19 cellular contexts compared by ENCODE assay signal in the genomic region with DNA sequence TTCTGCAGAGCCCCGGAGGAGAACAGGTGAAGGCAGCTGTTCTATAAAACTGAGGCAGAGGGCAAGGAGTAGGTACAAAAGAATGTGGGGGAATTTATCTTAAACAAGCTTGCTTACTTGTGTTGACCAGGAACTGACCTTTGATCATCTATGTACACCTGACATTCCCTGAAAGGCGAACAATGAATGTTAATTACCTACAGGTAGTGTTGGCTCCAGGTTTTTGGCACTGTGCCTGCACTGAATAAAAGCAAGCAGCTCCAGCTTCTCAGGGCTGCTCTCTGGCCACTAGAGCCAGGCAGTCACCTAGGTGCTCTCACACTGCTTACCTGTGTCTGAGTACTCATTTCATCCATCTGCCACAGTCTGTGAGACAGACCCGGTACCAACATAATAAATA.
A peak's percentile ranks its signal among the peaks of the same experiment; 100 is the strongest.
DNase-seq lines count a peak whose midpoint lies in the region; ATAC-seq and TF ChIP-seq lines count a peak whose summit lies in the region.
"Had no signal": no experiment of that assay in that cellular context is flagged by ENCODE, and none has a peak within 500 bp of the region (broad histone marks: within the 10 kb centered on the region; RNA-seq: fewer than 3 reads in every experiment).

No MANE protein-coding gene starts in this region.

- no peak overlapping the region for H3K56ac ChIP-seq in H9 (ENCODE audit: insufficient read length, low read depth, low read length)

- no peak overlapping the region for H2BK120ac ChIP-seq in H9 (ENCODE audit: low read depth, low read length, poor library complexity, severe bottlenecking)

- no peak overlapping the region for H2BK20ac ChIP-seq in H9 (ENCODE audit: low read depth, low read length, poor library complexity, severe bottlenecking)

- no peak for TF ChIP-seq CTCF in H9 (conservative IDR thresholded peaks at IDR 0.05)
- no peak for TF ChIP-seq CTCF in hepatocyte (IDR thresholded peaks at IDR 0.05; ENCODE audit: poor library complexity)

- no peak overlapping the region for H3K4me3 ChIP-seq in hepatocyte
- H3K4me3 ChIP-seq: adrenal gland, left ventricle myocardium inferior, thyroid gland had no signal

- no peaks in the 10 kb centered on the region for H3K27me3 Mint-ChIP-seq in H9 (ENCODE audit: low read depth)
- H3K27me3 Mint-ChIP-seq: stimulated activated memory B cell treated with anti-CD40 and anti-IgM and Interleukin-4, amounts not matched to agents 10 μg/mL and 1 μg/mL and 100 μg/mL, for 72 hours had no signal

- H3K4me1 ChIP-seq in H9 (ENCODE audit: insufficient read depth, low read length) (peaks cover 6% of the 10 kb centered on the region; the same call in 1 of the 2 replicates), hepatocyte (ENCODE audit: insufficient read depth) (peaks cover 21% of the 10 kb centered on the region)
- H3K4me1 ChIP-seq: adrenal gland, left ventricle myocardium inferior, thyroid gland had no signal

- no peak overlapping the region for H3K4me3 Mint-ChIP-seq in H9
- H3K4me3 Mint-ChIP-seq: activated CD8-positive, alpha-beta memory T cell treated with anti-CD3 and anti-CD28 coated beads, Interleukin-2, amount 10 ng/mL, durations not matched to agents 7 days and 5 days; stimulated activated memory B cell treated with anti-CD40 and anti-IgM and Interleukin-4, amounts not matched to agents 10 μg/mL and 1 μg/mL and 100 μg/mL, for 72 hours had no signal

- no peaks in the 10 kb centered on the region for H3K79me1 ChIP-seq in H9 (ENCODE audit: insufficient read depth, low read depth, low read length, poor library complexity, severe bottlenecking)

- H2BK12ac ChIP-seq in H9 (ENCODE audit: insufficient read length, low read depth, low read length), result no peak overlapping the region

- H4K5ac ChIP-seq in H9 (ENCODE audit: insufficient read length, low read depth, low read length), result no peak overlapping the region

- WGBS in H9 (ENCODE audit: extremely low coverage, insufficient read length, low lambda C conversion rate), result no CpG with 5 or more reads among the region's 3 CpGs
- 60% methylated on average over 3 of the region's 3 CpGs for WGBS in hepatocyte (ENCODE audit: low lambda C conversion rate, missing lambda C conversion rate)

- no peaks in the 10 kb centered on the region for H3K9me3 Mint-ChIP-seq in H9

- H3K4ac ChIP-seq in H9 (ENCODE audit: low read depth, low read length), result no peak overlapping the region

- H2BK15ac ChIP-seq in H9 (ENCODE audit: low read depth, low read length), result no peak overlapping the region

- H3K4me2 ChIP-seq in H9 (ENCODE audit: insufficient read depth, insufficient read length, low read length) (no peak overlapping the region), hepatocyte (peak overlapping the region; percentile 64)

- H3K27ac ChIP-seq in H9 (ENCODE audit: insufficient read length, low read depth, low read length) (no peak overlapping the region), hepatocyte (peak overlapping the region; percentile 85)
- H3K27ac ChIP-seq: adrenal gland, C4-2B, left ventricle myocardium inferior, thyroid gland had no signal

- H2BK5ac ChIP-seq in H9 (ENCODE audit: insufficient read length, low read length), result no peak overlapping the region

- H4K91ac ChIP-seq in H9 (ENCODE audit: insufficient read length, low read depth, low read length), result no peak overlapping the region

- ATAC-seq in GM21515 (IDR thresholded peaks at IDR 0.05; ENCODE audit: unreplicated experiment) (no peak), GM19023 (IDR thresholded peaks at IDR 0.05; ENCODE audit: unreplicated experiment) (no peak)
- ATAC-seq: activated CD8-positive, alpha-beta memory T cell treated with anti-CD3 and anti-CD28 coated beads, Interleukin-2, amount 10 ng/mL, durations not matched to agents 7 days and 5 days; right cardiac atrium; stimulated activated memory B cell treated with anti-CD40 and anti-IgM and Interleukin-4, amounts not matched to agents 10 μg/mL and 1 μg/mL and 100 μg/mL, for 72 hours had no signal

- peak overlapping the region in 2 of 3 experiments; percentile 32 to 62; a peak in 2 of 7 replicates for H3K27ac Mint-ChIP-seq in H9
- H3K27ac Mint-ChIP-seq: activated CD8-positive, alpha-beta memory T cell treated with anti-CD3 and anti-CD28 coated beads, Interleukin-2, amount 10 ng/mL, durations not matched to agents 7 days and 5 days; stimulated activated memory B cell treated with anti-CD40 and anti-IgM and Interleukin-4, amounts not matched to agents 10 μg/mL and 1 μg/mL and 100 μg/mL, for 72 hours had no signal

- no peak overlapping the region for H4K8ac ChIP-seq in H9 (replicated peaks; ENCODE audit: insufficient read length, low read depth, low read length)

- peak; percentile 94 for DNase-seq in COLO668 (lab: John Stamatoyannopoulos, UW; ENCODE audit: unreplicated experiment)
- no peak for DNase-seq in H9
- peak; percentile 86 for DNase-seq in NCI-H69 (lab: John Stamatoyannopoulos, UW)
- peak; percentile 69 for DNase-seq in hepatocyte (ENCODE audit: low spot score)
- no peak for DNase-seq in NCI-H2227 (lab: John Stamatoyannopoulos, UW; ENCODE audit: unreplicated experiment)
- DNase-seq in activated CD4-positive, alpha-beta T cell treated with anti-CD3 and anti-CD28 coated beads for 48 hours, result no peak
- DNase-seq: activated CD8-positive, alpha-beta memory T cell treated with anti-CD3 and anti-CD28 coated beads, Interleukin-2, amount 10 ng/mL, durations not matched to agents 7 days and 5 days; adrenal gland; DMS79; HCEC 1CT; left ventricle myocardium inferior; NCI-H187 treated with DMSO at 0.1 percent for 48 hours; occipital lobe; right cardiac atrium; thyroid gland had no signal

- no peaks in the 10 kb centered on the region for H3K9me2 ChIP-seq in hepatocyte (replicated peaks; ENCODE audit: insufficient read depth)

- H2AK5ac ChIP-seq in H9 (ENCODE audit: insufficient read length, low read length), result no peak overlapping the region

- H3K79me2 ChIP-seq in H9 (ENCODE audit: insufficient read depth, low read length) (no peaks in the 10 kb centered on the region), hepatocyte (no peaks in the 10 kb centered on the region)

- no peaks in the 10 kb centered on the region for H3K23me2 ChIP-seq in H9 (ENCODE audit: insufficient read length, low read depth, low read length, poor library complexity, severe bottlenecking)

- no peaks in the 10 kb centered on the region for H3K36me3 ChIP-seq in hepatocyte (replicated peaks; ENCODE audit: insufficient read depth, low read depth)
- H3K36me3 ChIP-seq: adrenal gland, left ventricle myocardium inferior, thyroid gland had no signal

- no peak overlapping the region for H3T11ph ChIP-seq in H9 (ENCODE audit: low read length)

- no peak overlapping the region for H2AFZ ChIP-seq in H9 (ENCODE audit: low read length)
- H2AFZ ChIP-seq in hepatocyte, result no peak overlapping the region

- no peaks in the 10 kb centered on the region for H3K9me3 ChIP-seq in H9 (ENCODE audit: control insufficient read depth, low read depth, low read length)
- no peaks in the 10 kb centered on the region for H3K9me3 ChIP-seq in hepatocyte (ENCODE audit: low read depth)
- H3K9me3 ChIP-seq: adrenal gland, left ventricle myocardium inferior, thyroid gland had no signal

- H3K18ac ChIP-seq in H9 (ENCODE audit: insufficient read length, low read depth, low read length), result no peak overlapping the region

- no peak overlapping the region for H3K14ac ChIP-seq in H9 (ENCODE audit: insufficient read depth, low read length)

- peaks cover 16 to 19% of the 10 kb centered on the region in 2 experiments for H3K4me1 Mint-ChIP-seq in H9
- H3K4me1 Mint-ChIP-seq: stimulated activated memory B cell treated with anti-CD40 and anti-IgM and Interleukin-4, amounts not matched to agents 10 μg/mL and 1 μg/mL and 100 μg/mL, for 72 hours had no signal

- H3K36me3 Mint-ChIP-seq in H9 (ENCODE audit: insufficient read depth in 1 of 3, low read depth in 3 of 3), result peaks cover 3 to 8% (median 6%) of the 10 kb centered on the region in 3 experiments
- H3K36me3 Mint-ChIP-seq: activated CD8-positive, alpha-beta memory T cell treated with anti-CD3 and anti-CD28 coated beads, Interleukin-2, amount 10 ng/mL, durations not matched to agents 7 days and 5 days; stimulated activated memory B cell treated with anti-CD40 and anti-IgM and Interleukin-4, amounts not matched to agents 10 μg/mL and 1 μg/mL and 100 μg/mL, for 72 hours had no signal

- H3K9ac ChIP-seq in H9 (ENCODE audit: extremely low read depth, insufficient read length, low read length), result no peak overlapping the region

- H3K27me3 ChIP-seq in H9 (ENCODE audit: insufficient read depth, low read length), result no peaks in the 10 kb centered on the region
- no peaks in the 10 kb centered on the region for H3K27me3 ChIP-seq in hepatocyte
- H3K27me3 ChIP-seq: adrenal gland, thyroid gland had no signal

- H3K23ac ChIP-seq in H9 (ENCODE audit: insufficient read length, low read depth, low read length), result no peak overlapping the region

- H4K20me1 ChIP-seq in H9 (ENCODE audit: control insufficient read depth, insufficient read depth, insufficient read length), result no peaks in the 10 kb centered on the region
- H4K20me1 ChIP-seq in hepatocyte (ENCODE audit: insufficient read depth, poor library complexity, severe bottlenecking), result no peaks in the 10 kb centered on the region

Comparison
In these comparisons a context has a peak if more than half of its experiments do, and no peak if none do; other contexts are left out.
1. DNase-seq: peak in COLO668 (single experiment), NCI-H69 (single experiment) and hepatocyte (single experiment); none in H9 (single experiment), NCI-H2227 (single experiment) and activated CD4-positive, alpha-beta T cell treated with anti-CD3 and anti-CD28 coated beads for 48 hours (single experiment).